ENCODE assay signal across 31 cellular contexts in genomic region chr2:101080214-101081068, GRCh38.
DNase-seq lines count a peak whose midpoint lies in the region; ATAC-seq, FAIRE-seq and TF ChIP-seq lines count a peak whose summit lies in the region.
"Had no signal": no experiment of that assay in that cellular context is flagged by ENCODE, and none has a peak within 500 bp of the region (broad histone marks: within the 10 kb centered on the region; RNA-seq: fewer than 3 reads in every experiment).

No MANE protein-coding gene starts in this region.

- peak overlapping the region; percentile 69 for H3K4me2 ChIP-seq in A549
- no peak overlapping the region for H3K4me2 ChIP-seq in keratinocyte (ENCODE audit: control insufficient read depth, extremely low read depth, insufficient read depth, low read depth, low read length)

- H3K9me1 ChIP-seq in keratinocyte (ENCODE audit: control insufficient read depth, extremely low read depth, insufficient read depth, low read length): no peaks in the 10 kb centered on the region

- TF ChIP-seq RAD21 in A549 (conservative IDR thresholded peaks at IDR 0.05 in 1 of 2, IDR thresholded peaks at IDR 0.05 in 1 of 2): peak; percentile 38 to 62

- H3K36me3 ChIP-seq in Peyer's patch: no peaks in the 10 kb centered on the region
- H3K36me3 ChIP-seq in keratinocyte (ENCODE audit: control insufficient read depth in 2 of 2, extremely low read depth in 1 of 2, insufficient read depth in 2 of 2, low read length in 2 of 2): peaks cover 0 to 2% of the 10 kb centered on the region in 2 experiments
- no peaks in the 10 kb centered on the region for H3K36me3 ChIP-seq in psoas muscle (ENCODE audit: insufficient read depth in 1 of 2, low read depth in 1 of 2)
- H3K36me3 ChIP-seq: ovary, SJSA1 had no signal

- no peak for TF ChIP-seq CTCF in A549 (IDR thresholded peaks at IDR 0.05)
- TF ChIP-seq CTCF in Peyer's patch (IDR thresholded peaks at IDR 0.05): no peak
- TF ChIP-seq CTCF in keratinocyte (optimal IDR thresholded peaks at IDR 0.05 in 1 of 3, IDR thresholded peaks at IDR 0.05 in 1 of 3, conservative IDR thresholded peaks at IDR 0.05 in 1 of 3; ENCODE audit: extremely low read depth in 1 of 3, insufficient read depth in 2 of 3, low read length in 3 of 3): no peak
- TF ChIP-seq CTCF in psoas muscle (IDR thresholded peaks at IDR 0.05): no peak

- H3K27ac ChIP-seq in A549 (peak overlapping the region; percentile 87 to 95), Peyer's patch (peak overlapping the region in 3 of 4 donors; percentile 81 to 93 (median 91)), keratinocyte (ENCODE audit: control insufficient read depth, insufficient read depth, low read length) (no peak overlapping the region), psoas muscle (peak overlapping the region; percentile 38)
- H3K27ac ChIP-seq: coronary artery, HL-60, ovary, SJSA1 had no signal

- peak; percentile 44 to 97 for DNase-seq in A549 (ENCODE audit: low read depth in 1 of 2, low spot score in 1 of 2)
- peak in 2 of 3 donors; percentile 79 to 84 for DNase-seq in Peyer's patch
- no peak for DNase-seq in keratinocyte (ENCODE audit: low read depth, low spot score)
- peak; percentile 30 to 77 for DNase-seq in psoas muscle
- DNase-seq in H4 (ENCODE audit: low spot score): no peak
- DNase-seq in NCI-H82 treated with DMSO at 0.1 percent for 48 hours (lab: John Stamatoyannopoulos, UW; ENCODE audit: unreplicated experiment): no peak
- DNase-seq: activated CD4-positive, alpha-beta T cell treated with anti-CD3 and anti-CD28 coated beads, Interleukin-2, amount 10 ng/mL, durations not matched to agents 7 days and 5 days; activated effector memory CD4-positive, alpha-beta T cell treated with anti-CD3 and anti-CD28 coated beads, Interleukin-2, amount 50 U/mL, for 16 hours; activated naive CD8-positive, alpha-beta T cell treated with anti-CD3 and anti-CD28 coated beads for 36 hours; activated T-cell treated with anti-CD3 and anti-CD28 coated beads, Interleukin-2, amount 50 U/mL, for 1 hour; anterior cingulate cortex; CD4-positive, alpha-beta memory T cell; effector CD8-positive, alpha-beta T cell; glutamatergic neuron; Karpas-422; MV-4-11; natural killer cell; NCI-H1436 treated with DMSO at 0.1 percent for 48 hours; NCI-H2081 treated with DMSO at 0.1 percent for 48 hours; NCI-H2227 treated with DMSO at 0.1 percent for 48 hours; NCI-H69; ovary; right cardiac atrium; stimulated activated CD8-positive, alpha-beta memory T cell treated with anti-CD3 and anti-CD28 coated beads, Interleukin-4, amount 100 ng/mL, for 48 hours had no signal

- no peak overlapping the region for H2AFZ ChIP-seq in keratinocyte (ENCODE audit: control insufficient read depth, low read length)

- peaks cover 4% of the 10 kb centered on the region for H3K79me2 ChIP-seq in keratinocyte (ENCODE audit: control insufficient read depth, insufficient read depth, low read length)

- WGBS in A549 (ENCODE audit: missing lambda C conversion rate): 22% methylated on average over 14 of the region's 14 CpGs
- 44 to 89% (median 75%) methylated on average over 14 of the region's 14 CpGs for WGBS in psoas muscle, 3 donors

- H3K9me3 ChIP-seq in A549 (peaks cover 5% of the 10 kb centered on the region; the same call in 2 of the 3 replicates), Peyer's patch (no peaks in the 10 kb centered on the region), keratinocyte (ENCODE audit: control insufficient read depth, low read depth, low read length) (no peaks in the 10 kb centered on the region), psoas muscle (no peaks in the 10 kb centered on the region)
- H3K9me3 ChIP-seq: ovary, SJSA1 had no signal

- TF ChIP-seq EP300 in A549 (IDR thresholded peaks at IDR 0.05): peak; percentile 96

- CTCF ChIA-PET in A549 (lab: Yijun Ruan, JAX): interaction anchor here (0.7 to 1.8 kb wide), 5 partner anchors 22 to 124 kb away, joined by 3 to 14 read pairs (median 4); no protein-coding TSS in a partner anchor

- no peak overlapping the region for H3K4me3 ChIP-seq in A549
- H3K4me3 ChIP-seq in Peyer's patch: no peak overlapping the region
- no peak overlapping the region for H3K4me3 ChIP-seq in keratinocyte (ENCODE audit: control insufficient read depth in 2 of 3, extremely low read depth in 1 of 3, insufficient read depth in 2 of 3, low read depth in 1 of 3, low read length in 3 of 3)
- H3K4me3 ChIP-seq in psoas muscle: no peak overlapping the region
- H3K4me3 ChIP-seq: coronary artery, ovary, SJSA1 had no signal

- peak; percentile 92 to 94 for ATAC-seq in A549
- ATAC-seq in psoas muscle: peak; percentile 70 to 92 (median 88)
- ATAC-seq in GM18873 (IDR thresholded peaks at IDR 0.05; ENCODE audit: low FRiP score, unreplicated experiment): no peak
- no peak for ATAC-seq in HG03457 (IDR thresholded peaks at IDR 0.05; ENCODE audit: unreplicated experiment)
- ATAC-seq: natural killer cell, right cardiac atrium had no signal

- H3K27me3 ChIP-seq in Peyer's patch (no peaks in the 10 kb centered on the region), keratinocyte (ENCODE audit: control insufficient read depth, extremely low read depth, insufficient read depth, low read length) (no peaks in the 10 kb centered on the region), psoas muscle (ENCODE audit: insufficient read depth in 3 of 3, low read length in 2 of 3) (no peaks in the 10 kb centered on the region)
- H3K27me3 ChIP-seq: ovary, SJSA1 had no signal

- FAIRE-seq in A549 (lab: Jason Lieb, UNC): peak; percentile 72
- FAIRE-seq in keratinocyte (lab: Jason Lieb, UNC): no peak
- FAIRE-seq: D721Med, H54 had no signal

- dilution Hi-C loops in keratinocyte (cut with MboI; ENCODE audit: extremely low pct_ligation_motif_present, low sequenced_read_pairs): no loop called here

- peak overlapping the region; percentile 19 for H3K9ac ChIP-seq in keratinocyte (ENCODE audit: control insufficient read depth, extremely low read depth, insufficient read depth, low read length)

- intact Hi-C loops in psoas muscle (cut with DNase I): no loop called here

- no peaks in the 10 kb centered on the region for H4K20me1 ChIP-seq in keratinocyte (ENCODE audit: control insufficient read depth, extremely low read depth, insufficient read depth, low read length)

- TF ChIP-seq POLR2A in A549 (IDR thresholded peaks at IDR 0.05; ENCODE audit: low read length) (no peak), Peyer's patch (IDR thresholded peaks at IDR 0.05) (peak; percentile 48 to 83)

- H3K4me1 ChIP-seq in A549 (peaks cover 87% of the 10 kb centered on the region), Peyer's patch (peaks cover 0 to 34% (median 1%) of the 10 kb centered on the region in 4 donors), keratinocyte (ENCODE audit: control insufficient read depth, extremely low read depth, insufficient read depth, low read length) (no peaks in the 10 kb centered on the region), psoas muscle (peaks cover 15% of the 10 kb centered on the region)
- H3K4me1 ChIP-seq: SJSA1 had no signal

- POLR2A ChIA-PET in A549 (lab: Yijun Ruan, JAX): interaction anchor here (0.5 to 2.5 kb wide), 5 partner anchors 16 to 70 kb away, joined by 3 to 12 read pairs (median 4); partner anchors contain the start of gene TBC1D8

TF ChIP-seq in A549, 52 proteins besides CTCF, POLR2A, EP300 and RAD21 (continues in another document):
- TF ChIP-seq PHF8 (IDR thresholded peaks at IDR 0.05; ENCODE audit: borderline replicate concordance, low read depth): no peak
- peak; percentile 85 for TF ChIP-seq JUNB (IDR thresholded peaks at IDR 0.05)
- no peak for TF ChIP-seq HDAC2 (IDR thresholded peaks at IDR 0.05)
- TF ChIP-seq NR3C1 (IDR thresholded peaks at IDR 0.05): peak; percentile 61; the same call in 1 of the 3 replicates
- no peak; the same call in none of the 3 replicates for TF ChIP-seq SMC3 (IDR thresholded peaks at IDR 0.05)
- peak; percentile 37 to 78; a peak in 2 of 4 replicates for TF ChIP-seq CEBPB (IDR thresholded peaks at IDR 0.05)
- TF ChIP-seq HES2 (IDR thresholded peaks at IDR 0.05): no peak
- no peak for TF ChIP-seq BHLHE40 (IDR thresholded peaks at IDR 0.05; ENCODE audit: low read depth, low read length)
- TF ChIP-seq, protein P1, sequence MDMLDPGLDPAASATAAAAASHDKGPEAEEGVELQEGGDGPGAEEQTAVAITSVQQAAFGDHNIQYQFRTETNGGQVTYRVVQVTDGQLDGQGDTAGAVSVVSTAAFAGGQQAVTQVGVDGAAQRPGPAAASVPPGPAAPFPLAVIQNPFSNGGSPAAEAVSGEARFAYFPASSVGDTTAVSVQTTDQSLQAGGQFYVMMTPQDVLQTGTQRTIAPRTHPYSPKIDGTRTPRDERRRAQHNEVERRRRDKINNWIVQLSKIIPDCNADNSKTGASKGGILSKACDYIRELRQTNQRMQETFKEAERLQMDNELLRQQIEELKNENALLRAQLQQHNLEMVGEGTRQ (IDR thresholded peaks at IDR 0.05): no peak
- TF ChIP-seq HOXB13 (CRISPR knock-in tag; IDR thresholded peaks at IDR 0.05; ENCODE audit: low read depth): peak; percentile 85
- no peak for TF ChIP-seq EHMT2 (IDR thresholded peaks at IDR 0.05; ENCODE audit: low read depth)
- TF ChIP-seq NFE2L2 (conservative IDR thresholded peaks at IDR 0.05; ENCODE audit: low read length): no peak
- TF ChIP-seq, protein P2, sequence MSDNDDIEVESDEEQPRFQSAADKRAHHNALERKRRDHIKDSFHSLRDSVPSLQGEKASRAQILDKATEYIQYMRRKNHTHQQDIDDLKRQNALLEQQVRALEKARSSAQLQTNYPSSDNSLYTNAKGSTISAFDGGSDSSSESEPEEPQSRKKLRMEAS (IDR thresholded peaks at IDR 0.05): peak; percentile 90
- TF ChIP-seq TP53 (CRISPR knock-in tag; IDR thresholded peaks at IDR 0.05): no peak

Comparison
In these comparisons a context has a peak if more than half of its experiments do, and no peak if none do; other contexts are left out.
1. ATAC-seq: peak in A549 (2 of 2) and psoas muscle (4 of 4); none in GM18873 (single experiment) and HG03457 (single experiment).
2. DNase-seq: peak in A549 (2 of 2), Peyer's patch (2 of 3) and psoas muscle (2 of 2); none in keratinocyte (single experiment), H4 (single experiment) and NCI-H82 treated with DMSO at 0.1 percent for 48 hours (single experiment).